In genomic region chr3:32759342-32759741, GRCh38 we compare ENCODE assay signal across 14 cellular contexts. TPM values are rescaled to one million over a fixed set of nuclear protein-coding genes. Genes with fewer than 3 reads are reported as not detected.
DNase-seq lines count a peak whose midpoint lies in the region; TF ChIP-seq lines count a peak whose summit lies in the region.
"Had no signal": no experiment of that assay in that cellular context is flagged by ENCODE, and none has a peak within 500 bp of the region (broad histone marks: within the 10 kb centered on the region; RNA-seq: fewer than 3 reads in every experiment).

No MANE protein-coding gene starts in this region.

- H3K27ac Mint-ChIP-seq in CD14-positive monocyte (peak overlapping the region in 5 of 7 donors; percentile 17 to 86 (median 42)), nephron progenitor cell (peak overlapping the region; percentile 47)

- H3K36me3 ChIP-seq in HUES6 (ENCODE audit: control insufficient read depth, insufficient read depth, low read length) = peaks cover 17% of the 10 kb centered on the region

- H3K4me3 ChIP-seq in HUES6 (ENCODE audit: low read depth, low read length) = no peak overlapping the region

- DNase-seq in CD14-positive monocyte (ENCODE audit: low spot score) (no peak), OCI-M1 (lab: John Stamatoyannopoulos, UW) (peak; percentile 57), nephron progenitor cell (no peak), cerebellar cortex (ENCODE audit: low spot score) (no peak), NCI-H2081 (lab: John Stamatoyannopoulos, UW) (no peak), GM19240 (ENCODE audit: insufficient read length, low spot score) (no peak)
- DNase-seq: CD8-positive, alpha-beta memory T cell; NCI-H1092; NCI-H2107; NCI-H345; NCI-H526 treated with DMSO at 0.1 percent for 48 hours; NK-92 treated with Interleukin-12 subunit alpha and Interleukin-12 subunit beta, amount 100 ng/mL, for 24 hours; Right ventricle myocardium superior had no signal

- H3K9ac ChIP-seq in HUES6 (ENCODE audit: low read length) = no peak overlapping the region

- no peak for TF ChIP-seq CTCF in CD14-positive monocyte (IDR thresholded peaks at IDR 0.05)
- TF ChIP-seq CTCF in nephron progenitor cell (IDR thresholded peaks at IDR 0.05) = no peak

- peaks cover 0 to 2% (median 0%) of the 10 kb centered on the region in 7 donors for H3K9me3 Mint-ChIP-seq in CD14-positive monocyte
- no peaks in the 10 kb centered on the region for H3K9me3 Mint-ChIP-seq in nephron progenitor cell
- H3K9me3 Mint-ChIP-seq: CD8-positive, alpha-beta memory T cell had no signal

- no peak overlapping the region for H3K4me3 Mint-ChIP-seq in CD14-positive monocyte
- no peak overlapping the region for H3K4me3 Mint-ChIP-seq in nephron progenitor cell
- H3K4me3 Mint-ChIP-seq: CD8-positive, alpha-beta memory T cell had no signal

- H3K36me3 Mint-ChIP-seq in CD14-positive monocyte (peaks cover 29 to 55% of the 10 kb centered on the region in 2 donors), nephron progenitor cell (ENCODE audit: low read depth) (peaks cover 49% of the 10 kb centered on the region)

- H3K27me3 ChIP-seq in HUES6 (ENCODE audit: control insufficient read depth, insufficient read depth, low read length) = no peaks in the 10 kb centered on the region

- H3K4me1 Mint-ChIP-seq in CD14-positive monocyte (peaks cover 50% of the 10 kb centered on the region), nephron progenitor cell (peaks cover 6% of the 10 kb centered on the region)

- intact Hi-C loops in CD14-positive monocyte (cut with micrococcal nuclease) = no loop called here

- H3K27me3 Mint-ChIP-seq in CD14-positive monocyte (ENCODE audit: low read depth in 3 of 3) = peaks cover 0 to 2% (median 0%) of the 10 kb centered on the region in 3 donors
- peaks cover 4% of the 10 kb centered on the region for H3K27me3 Mint-ChIP-seq in nephron progenitor cell (ENCODE audit: low read depth, poor library complexity)
- H3K27me3 Mint-ChIP-seq: CD8-positive, alpha-beta memory T cell had no signal

- H3K27ac ChIP-seq in HUES6 (ENCODE audit: low read depth, low read length) = peak overlapping the region; percentile 28; the same call in 1 of the 2 replicates

- H3K9me3 ChIP-seq in HUES6 (ENCODE audit: control insufficient read depth, insufficient read depth, low read depth, low read length) = no peaks in the 10 kb centered on the region

- no peaks in the 10 kb centered on the region for H3K4me1 ChIP-seq in HUES6 (ENCODE audit: control insufficient read depth, insufficient read depth, low read length)

RNA-seq across cellular contexts. Expression of gene TRIM71, which starts 58.5 kb away (rescaled TPM):
- polyA plus RNA-seq in CD14-positive monocyte = under 1 TPM; 0.02 to 0.06 TPM
- polyA plus RNA-seq: CD8-positive, alpha-beta memory T cell had no signal
